1 cellular context compared by ENCODE assay signal in the genomic region with DNA sequence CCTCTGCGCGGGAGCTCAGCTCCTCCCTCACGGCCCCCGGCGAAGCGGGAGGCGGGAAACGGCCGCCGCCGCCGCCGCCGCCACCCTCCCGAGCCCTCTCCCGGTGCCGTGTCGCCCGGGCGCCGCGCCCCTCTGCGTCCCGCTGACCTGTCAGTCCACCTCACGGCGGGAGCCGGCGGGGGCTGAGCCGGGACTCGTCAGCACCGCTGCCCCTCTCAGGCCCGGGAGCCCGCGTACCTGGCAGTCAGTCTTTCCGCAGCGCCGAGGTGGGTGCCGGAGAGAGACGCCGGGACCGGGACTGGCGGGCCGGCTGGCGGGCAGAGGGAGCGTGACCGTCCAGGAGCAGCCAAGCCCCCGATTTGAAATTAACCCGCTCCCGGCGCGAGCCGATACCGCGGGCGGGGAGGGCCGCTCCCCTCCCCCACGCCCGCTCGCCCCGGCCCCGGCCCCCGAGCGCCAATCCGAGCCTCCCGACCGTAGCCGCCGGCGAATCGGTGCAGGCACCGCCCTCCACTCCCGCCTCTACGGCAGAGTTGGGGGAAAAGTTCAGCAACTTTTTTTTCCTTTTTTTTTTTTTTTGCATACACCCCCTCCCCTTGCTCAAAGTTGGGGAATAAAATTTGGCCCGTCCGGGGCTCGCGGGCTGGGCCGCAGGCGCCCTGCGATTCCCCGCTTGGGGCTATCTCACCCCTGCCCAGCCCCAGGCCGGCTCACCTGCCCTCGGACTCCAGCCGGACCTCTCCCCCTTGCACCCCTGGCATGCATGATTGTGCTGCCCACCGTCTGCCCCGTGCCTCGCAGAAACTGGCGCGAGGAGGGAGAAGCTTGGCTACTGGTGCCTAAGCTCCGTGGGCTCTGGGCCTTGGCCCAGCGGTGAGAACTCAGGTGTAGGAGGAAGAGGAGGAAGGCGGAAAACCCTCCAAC.
TF ChIP-seq lines count a peak whose summit lies in the region.

No MANE protein-coding gene starts in this region.

TF ChIP-seq in HEK293, 187 proteins besides CTCF, POLR2A, EP300 and RAD21 (continued from another document):
- no peak for TF ChIP-seq HIC1 (tag by site-specific recombination; IDR thresholded peaks at IDR 0.05)
- TF ChIP-seq ZNF112 (tag by site-specific recombination; IDR thresholded peaks at IDR 0.05): no peak
- peak; percentile 59 for TF ChIP-seq ZBTB26 (tag by site-specific recombination; optimal IDR thresholded peaks at IDR 0.05)
- no peak for TF ChIP-seq ZNF521 (tag by site-specific recombination; IDR thresholded peaks at IDR 0.05)
- TF ChIP-seq MZF1 (tag by site-specific recombination; IDR thresholded peaks at IDR 0.05; ENCODE audit: borderline replicate concordance): no peak
- TF ChIP-seq ZNF660 (tag by site-specific recombination; IDR thresholded peaks at IDR 0.05): peak; percentile 46; the same call in 1 of the 2 replicates
- no peak for TF ChIP-seq EGR2 (tag by site-specific recombination; IDR thresholded peaks at IDR 0.05; ENCODE audit: low read depth)
- TF ChIP-seq ZNF692 (tag by site-specific recombination; IDR thresholded peaks at IDR 0.05): no peak
- no peak for TF ChIP-seq ZNF518A (tag by site-specific recombination; conservative IDR thresholded peaks at IDR 0.05; ENCODE audit: low read depth)
- TF ChIP-seq ZNF529 (tag by site-specific recombination; IDR thresholded peaks at IDR 0.05; ENCODE audit: insufficient replicate concordance): no peak
- TF ChIP-seq GLIS2 (tag by site-specific recombination; IDR thresholded peaks at IDR 0.05): no peak
- TF ChIP-seq KLF10 (tag by site-specific recombination; IDR thresholded peaks at IDR 0.05): no peak
- TF ChIP-seq ZNF433 (tag by site-specific recombination; IDR thresholded peaks at IDR 0.05; ENCODE audit: low read depth): no peak
- no peak for TF ChIP-seq OSR2 (tag by site-specific recombination; IDR thresholded peaks at IDR 0.05)
- no peak for TF ChIP-seq ZSCAN23 (tag by site-specific recombination; IDR thresholded peaks at IDR 0.05)
- 0 out of 2 replicates have a peak, but pooled peaks have one; percentile 13 for TF ChIP-seq ZNF513 (tag by site-specific recombination; IDR thresholded peaks at IDR 0.05)
- TF ChIP-seq YY2 (tag by site-specific recombination; IDR thresholded peaks at IDR 0.05): no peak
